Comparison of ENCODE assay signal across 8 cellular contexts in the genomic region with DNA sequence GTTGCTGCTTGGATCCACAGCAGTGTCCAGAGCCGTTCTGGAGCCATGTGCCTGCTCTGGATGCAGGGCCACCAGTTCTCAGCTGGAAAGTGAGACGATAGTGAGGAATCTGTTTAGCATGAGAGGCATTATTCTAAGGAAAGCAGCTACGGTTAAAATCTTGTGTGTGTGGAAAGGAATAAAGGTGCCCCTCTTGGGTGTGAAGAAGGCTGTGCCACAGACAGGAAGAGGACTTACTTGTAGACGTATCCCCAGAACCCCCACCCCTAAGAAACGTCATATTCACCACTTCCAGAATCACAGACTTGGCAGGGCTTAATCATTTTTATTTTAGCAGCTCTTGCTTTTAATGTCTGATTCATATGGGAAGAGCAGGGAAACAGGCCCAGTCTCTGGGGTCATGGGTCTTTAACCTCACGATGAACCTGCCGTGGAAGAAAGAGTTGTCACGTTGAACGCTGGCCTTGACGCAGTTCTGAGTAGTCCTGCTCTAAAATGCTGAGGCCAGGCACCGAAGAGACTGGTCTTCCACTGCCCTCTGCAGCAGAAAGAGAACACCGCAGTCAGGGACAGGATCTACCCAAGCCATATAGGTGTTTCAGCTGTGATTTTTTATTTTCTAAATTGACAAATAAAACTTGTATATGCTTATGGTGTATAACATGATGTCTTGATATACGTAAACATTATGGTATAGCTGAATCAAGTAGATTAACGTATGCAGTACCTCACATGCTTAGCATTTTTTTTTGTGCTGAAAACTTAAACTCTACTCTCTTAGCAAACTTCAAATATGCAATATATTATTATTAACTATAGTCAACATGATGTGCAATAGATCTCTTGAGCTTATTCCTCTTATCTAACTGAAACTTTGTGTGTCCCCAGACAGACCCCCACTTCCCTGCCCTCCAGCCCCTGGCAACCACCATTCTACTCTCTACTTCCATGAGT. TPM values are rescaled to one million over a fixed set of nuclear protein-coding genes. Genes with fewer than 3 reads are reported as not detected.
DNase-seq lines count a peak whose midpoint lies in the region; ATAC-seq and FAIRE-seq lines count a peak whose summit lies in the region.

No MANE protein-coding gene starts in this region.

- H2AK5ac ChIP-seq in neuronal stem cell (ENCODE audit: low read depth, low read length) = no peak overlapping the region

- H3K27me3 ChIP-seq in neuronal stem cell (ENCODE audit: control insufficient read depth in 3 of 3, insufficient read depth in 3 of 3, low read depth in 1 of 3, low read length in 3 of 3) = no peaks in the 10 kb centered on the region

- H3K4ac ChIP-seq in neuronal stem cell (ENCODE audit: low read length) = no peak overlapping the region

- H3K9me3 ChIP-seq in neuronal stem cell (replicated peaks in 1 of 2; ENCODE audit: control insufficient read depth in 2 of 2, insufficient read depth in 1 of 2, low read depth in 1 of 2, low read length in 2 of 2) = no peaks in the 10 kb centered on the region

- H3K4me2 ChIP-seq in neuronal stem cell (ENCODE audit: insufficient read depth, low read length, poor library complexity, severe bottlenecking) = no peak overlapping the region

- no peaks in the 10 kb centered on the region for H3K36me3 ChIP-seq in neuronal stem cell (replicated peaks in 1 of 2; ENCODE audit: control insufficient read depth in 2 of 2, insufficient read depth in 2 of 2, low read length in 2 of 2)

- no peak overlapping the region for H2BK15ac ChIP-seq in neuronal stem cell (ENCODE audit: low read length)

- no peak overlapping the region for H2BK120ac ChIP-seq in neuronal stem cell (ENCODE audit: low read depth, low read length)

- no peaks in the 10 kb centered on the region for H3K79me1 ChIP-seq in neuronal stem cell (ENCODE audit: low read depth, low read length)

- peak; percentile 80 for DNase-seq in AG20443 (ENCODE audit: low spot score)
- DNase-seq in NOMO-1 (lab: John Stamatoyannopoulos, UW; ENCODE audit: unreplicated experiment in 2 of 2) = peak; percentile 8 to 40
- DNase-seq in activated T-helper 1 cell treated with Interleukin-2 at 50 U/mL for 16 hours (ENCODE audit: low read depth) = peak; percentile 4
- peak; percentile 54 for DNase-seq in fibroblast of the conjunctiva (ENCODE audit: low read depth)
- DNase-seq in neuronal stem cell (ENCODE audit: low spot score) = peak; percentile 32
- DNase-seq in urothelium cell line (ENCODE audit: low spot score) = peak; percentile 73

- FAIRE-seq in urothelium cell line (lab: Jason Lieb, UNC) = peak; percentile 44

- H3K14ac ChIP-seq in neuronal stem cell (ENCODE audit: low read length) = no peak overlapping the region

- WGBS in neuronal stem cell (ENCODE audit: extremely low coverage in 2 of 2, insufficient read length in 2 of 2, insufficient replicate concordance in 1 of 2), 2 donors = no CpG with 5 or more reads among the region's 14 CpGs

- H2BK5ac ChIP-seq in neuronal stem cell (ENCODE audit: low read length) = no peak overlapping the region

- H3K18ac ChIP-seq in neuronal stem cell (ENCODE audit: low read length) = no peak overlapping the region

- H2AFZ ChIP-seq in neuronal stem cell (ENCODE audit: low read length) = peak overlapping the region; percentile 51

- no peaks in the 10 kb centered on the region for H3K4me1 ChIP-seq in neuronal stem cell (ENCODE audit: control insufficient read depth in 2 of 2, insufficient read depth in 1 of 2, low read depth in 1 of 2, low read length in 2 of 2)

- no peak overlapping the region for H2BK12ac ChIP-seq in neuronal stem cell (ENCODE audit: low read length)

- H3K23ac ChIP-seq in neuronal stem cell (ENCODE audit: low read depth, low read length, poor library complexity) = no peak overlapping the region

- no peak overlapping the region for H4K8ac ChIP-seq in neuronal stem cell (ENCODE audit: low read depth, low read length)

- no peak overlapping the region for H3K9ac ChIP-seq in neuronal stem cell (ENCODE audit: low read depth, low read length, poor library complexity)

- ATAC-seq in GM18861 (IDR thresholded peaks at IDR 0.05; ENCODE audit: unreplicated experiment) (peak; percentile 90), HG03378 (IDR thresholded peaks at IDR 0.05; ENCODE audit: unreplicated experiment) (peak; percentile 81)

- no peak overlapping the region for H4K91ac ChIP-seq in neuronal stem cell (ENCODE audit: low read depth, low read length, poor library complexity)

- no peak overlapping the region for H3K27ac ChIP-seq in neuronal stem cell (replicated peaks; ENCODE audit: low read length)

- H3K4me3 ChIP-seq in neuronal stem cell (ENCODE audit: low read length in 2 of 2) = no peak overlapping the region

RNA-seq across cellular contexts. Expression of gene CARTPT, which starts 38.8 kb away (rescaled TPM):
- polyA plus RNA-seq in neuronal stem cell (2013, experiment 1 of 2) = not detected
- not detected for polyA plus RNA-seq in neuronal stem cell (2013, experiment 2 of 2)

Comparison
In these comparisons a context has a peak if more than half of its experiments do, and no peak if none do; other contexts are left out.
1. DNase-seq: peak in every context shown above with its lines; median percentile 80 in AG20443; 73 in urothelium cell line; 54 in fibroblast of the conjunctiva; 32 in neuronal stem cell; 24 in NOMO-1; 4 in activated T-helper 1 cell treated with Interleukin-2 at 50 U/mL for 16 hours.